In the genomic region with DNA sequence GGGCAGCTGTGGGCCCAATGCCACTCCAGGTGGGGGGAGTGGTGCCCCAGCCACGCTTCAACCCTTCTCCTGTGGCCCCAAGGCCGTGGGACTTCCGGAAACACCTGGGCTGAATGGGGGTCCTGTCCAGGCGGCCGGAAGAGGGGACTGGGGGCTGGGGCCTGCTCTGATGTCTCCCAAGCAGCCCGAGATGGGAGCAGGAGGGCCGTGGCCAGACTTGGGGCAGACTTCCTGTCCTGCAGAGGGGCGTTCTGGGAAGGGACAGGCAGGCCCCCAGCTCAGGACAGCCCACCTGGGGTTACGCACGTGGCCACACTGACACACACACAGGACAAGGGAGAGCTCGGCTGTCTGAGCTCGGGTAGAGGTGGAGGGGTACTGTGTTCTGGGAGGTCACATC, we compare ENCODE assay signal across 29 cellular contexts.
"Had no signal": no experiment of that assay in that cellular context is flagged by ENCODE, and none has a peak within 500 bp of the region (broad histone marks: within the 10 kb centered on the region; RNA-seq: fewer than 3 reads in every experiment).

No MANE protein-coding gene starts in this region.

- ATAC-seq: activated CD8-positive, alpha-beta T cell treated with anti-CD3 and anti-CD28 coated beads for 36 hours; activated naive CD8-positive, alpha-beta T cell treated with anti-CD3 and anti-CD28 coated beads, Interleukin-2, amount 50 U/mL, for 24 hours; activated T-cell treated with anti-CD3 and anti-CD28 coated beads, Interleukin-2, amount 50 U/mL, for 4 hours; activated T-cell treated with anti-CD3 and anti-CD28 coated beads, Interleukin-2, amount 50 U/mL, for 72 hours; activated T-helper 17 cell treated with anti-CD3 and anti-CD28 coated beads, Interleukin-2, amount 50 U/mL, for 72 hours had no signal

- H3K4me3 ChIP-seq: ascending aorta, cardiac muscle cell had no signal

- H3K36me3 ChIP-seq: ascending aorta, cardiac muscle cell had no signal

- FAIRE-seq: TTC549 had no signal

- H3K27me3 ChIP-seq: ascending aorta, cardiac muscle cell had no signal

- DNase-seq: activated B cell treated with CpG ODN at 0.5 μM for 24 hours; activated CD4-positive, alpha-beta memory T cell treated with anti-CD3 and anti-CD28 coated beads for 36 hours; activated CD4-positive, alpha-beta T cell treated with anti-CD3 and anti-CD28 coated beads for 4 hours; activated CD4-positive, alpha-beta T cell treated with anti-CD3 and anti-CD28 coated beads, Interleukin-2, amount 10 ng/mL, durations not matched to agents 24 days and 14 days; activated CD4-positive, alpha-beta T cell treated with anti-CD3 and anti-CD28 coated beads, Interleukin-2, amount 50 U/mL, for 1 hour; activated CD4-positive, alpha-beta T cell treated with anti-CD3 and anti-CD28 coated beads, Interleukin-2, amount 50 U/mL, for 4 hours; activated CD4-positive, CD25-positive, alpha-beta regulatory T cell treated with anti-CD3 and anti-CD28 coated beads, Interleukin-2, amount 50 U/mL, for 72 hours; activated CD8-positive, alpha-beta memory T cell treated with anti-CD3 and anti-CD28 coated beads, Interleukin-2, amount 50 U/mL, for 4 hours; activated CD8-positive, alpha-beta T cell treated with anti-CD3 and anti-CD28 coated beads for 36 hours; activated effector memory CD4-positive, alpha-beta T cell treated with anti-CD3 and anti-CD28 coated beads, Interleukin-2, amount 50 U/mL, for 16 hours; activated naive CD4-positive, alpha-beta T cell treated with anti-CD3 and anti-CD28 coated beads, Interleukin-2, amount 10 ng/mL, durations not matched to agents 7 days and 5 days; activated naive CD4-positive, alpha-beta T cell treated with Interleukin-2 at 50 U/mL for 16 hours; activated naive CD8-positive, alpha-beta T cell treated with anti-CD3 and anti-CD28 coated beads, Interleukin-2, amount 10 ng/mL, durations not matched to agents 7 days and 5 days; activated naive CD8-positive, alpha-beta T cell treated with anti-CD3 and anti-CD28 coated beads, Interleukin-2, amount 50 U/mL, for 24 hours; activated T-cell treated with anti-CD3 and anti-CD28 coated beads for 4 hours; activated T-cell treated with anti-CD3 and anti-CD28 coated beads, Interleukin-2, amount 50 U/mL, for 1 hour; activated T-cell treated with anti-CD3 and anti-CD28 coated beads, Interleukin-2, amount 50 U/mL, for 4 hours; activated T-cell treated with anti-CD3 and anti-CD28 coated beads, Interleukin-2, amount 50 U/mL, for 72 hours; amygdala; anterior cingulate cortex; caudate nucleus; cerebellar nuclear complex; T-helper 2 cell; T-helper 9 cell had no signal

- H3K9me3 ChIP-seq: ascending aorta had no signal

- H3K27ac ChIP-seq: ascending aorta, cardiac muscle cell, VCaP had no signal
